In the genomic region with DNA sequence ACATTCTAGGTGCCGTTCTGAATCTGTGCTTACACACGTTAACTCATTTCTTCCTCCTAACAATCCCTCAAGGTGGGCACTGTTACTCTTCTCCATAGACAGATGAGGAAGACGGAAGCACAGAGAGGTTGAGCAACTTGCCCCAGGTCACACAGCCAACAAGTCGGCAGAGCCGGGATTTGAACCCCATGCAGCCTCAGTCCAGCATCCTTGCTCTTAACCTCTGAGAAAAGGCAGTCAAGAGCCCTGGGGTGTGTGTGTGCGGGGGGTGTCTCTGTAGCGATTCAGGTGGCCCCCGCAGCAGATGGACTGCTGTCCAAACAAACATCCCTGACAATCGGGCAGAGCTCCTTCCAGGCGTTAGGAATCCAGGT, we compare ENCODE assay signal across 2 cellular contexts.
A peak's percentile ranks its signal among the peaks of the same experiment; 100 is the strongest.
TF ChIP-seq lines count a peak whose summit lies in the region.

No MANE protein-coding gene starts in this region.

TF ChIP-seq in GM12878, 131 proteins besides CTCF, POLR2A, EP300 and RAD21:
- TF ChIP-seq EED (IDR thresholded peaks at IDR 0.05; ENCODE audit: low read depth), result no peak
- peak; percentile 57; the same call in 1 of the 2 replicates for TF ChIP-seq ZNF217 (IDR thresholded peaks at IDR 0.05)
- peak; percentile 89 for TF ChIP-seq SMARCA5 (IDR thresholded peaks at IDR 0.05)
- TF ChIP-seq NFXL1 (IDR thresholded peaks at IDR 0.05; ENCODE audit: borderline replicate concordance), result peak; percentile 84; the same call in 1 of the 2 replicates

TF ChIP-seq in H1, 55 proteins besides CTCF, POLR2A, EP300 and RAD21:
- TF ChIP-seq HDAC6 (IDR thresholded peaks at IDR 0.05; ENCODE audit: low read depth, low read length), result no peak
- peak; percentile 85 for TF ChIP-seq KDM1A (IDR thresholded peaks at IDR 0.05; ENCODE audit: borderline replicate concordance, low read length)
